In the genomic region with DNA sequence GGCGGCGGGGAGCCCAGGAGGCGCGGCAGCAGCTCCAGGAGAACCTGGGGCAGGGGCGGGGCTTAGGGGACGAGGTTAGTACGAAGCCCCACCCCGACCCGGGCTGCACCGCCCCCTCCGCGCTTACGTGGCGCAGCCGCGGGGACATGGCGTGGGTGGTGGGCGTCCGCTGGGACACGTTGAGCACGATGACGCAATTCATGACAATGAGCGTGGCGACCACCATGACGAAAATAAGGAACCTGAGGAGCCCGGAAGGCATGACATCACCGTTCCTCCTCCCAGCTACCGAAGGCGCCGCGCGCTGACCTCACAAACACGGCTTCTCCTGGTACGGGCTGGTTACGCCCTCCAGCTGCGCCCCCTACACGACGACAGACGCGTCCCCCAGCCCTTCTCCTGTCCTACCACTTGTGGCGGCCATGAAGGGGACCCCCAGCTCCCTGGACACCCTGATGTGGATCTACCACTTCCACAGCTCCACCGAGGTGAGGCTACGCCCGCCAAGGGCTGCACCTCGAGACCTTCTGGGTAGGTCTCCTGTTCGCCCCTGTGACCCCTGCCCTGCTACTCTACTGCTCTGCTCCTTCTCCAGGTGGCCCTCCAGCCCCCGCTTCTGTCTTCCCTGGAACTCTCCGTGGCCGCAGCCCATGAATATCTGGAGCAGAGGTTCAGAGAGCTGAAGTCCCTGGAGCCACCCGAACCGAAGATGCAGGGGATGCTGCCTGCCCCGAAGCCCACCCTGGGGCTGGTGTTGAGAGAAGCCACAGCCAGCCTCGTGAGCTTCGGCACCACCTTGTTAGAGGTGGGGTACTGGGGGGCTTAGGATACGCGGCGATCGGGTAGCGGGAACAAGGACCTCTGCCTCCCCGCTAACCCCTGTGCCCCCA, we compare ENCODE assay signal across 8 cellular contexts. TPM values are rescaled to one million over a fixed set of nuclear protein-coding genes. Genes with fewer than 3 reads are reported as not detected.
DNase-seq lines count a peak whose midpoint lies in the region; ATAC-seq and TF ChIP-seq lines count a peak whose summit lies in the region.

Gene C17orf107 (plus strand): TSS at position 196 of the 890 bp plus-strand sequence. CDS start 227 bp downstream, at position 423.

- no peaks in the 10 kb centered on the region for H4K20me1 ChIP-seq in OCI-LY7 (ENCODE audit: insufficient read depth, low read length)

- H3K27ac ChIP-seq in OCI-LY7 (ENCODE audit: low read depth, low read length, poor library complexity, severe bottlenecking): no peak within 1 kb of the TSS
- H3K27ac ChIP-seq in psoas muscle: no peak within 1 kb of the TSS
- peak within 1 kb of the TSS in 3 of 4 donors; percentile 8 to 18 (median 11) for H3K27ac ChIP-seq in transverse colon

- H2AFZ ChIP-seq in OCI-LY7 (ENCODE audit: low read length): no peak within 1 kb of the TSS

- intact Hi-C loops in OCI-LY7 (cut with micrococcal nuclease; ENCODE audit: unreplicated experiment) (loop anchor here (5.0 to 10.0 kb wide), 2 partner anchors 265 to 332 kb away; no protein-coding TSS in a partner anchor), cardiac septum (cut with DNase I) (loop anchor here (5.0 kb wide), 1 partner anchor 187 kb away; the partner anchor contains the start of gene ARRB2), psoas muscle (cut with DNase I) (loop anchor here (5.0 to 10.0 kb wide), 3 partner anchors 163 to 335 kb away; partner anchors contain the start of genes ARRB2 (in 1 of the 2) and GGT6 (in 1 of the 2)), transverse colon (cut with DNase I; ENCODE audit: low total_unique reads) (loop anchor here (10.0 kb wide), 1 partner anchor 165 kb away; the partner anchor contains the start of genes CXCL16, MED11 and ZMYND15)

- peak within 1 kb of the TSS; percentile 85 to 95 for H3K27ac Mint-ChIP-seq in activated naive CD4-positive, alpha-beta T cell treated with anti-CD3 and anti-CD28 coated beads, Interleukin-2, amount 50 U/mL, for 72 hours

- peak; percentile 13 for TF ChIP-seq POLR2A in transverse colon (IDR thresholded peaks at IDR 0.05)

- TF ChIP-seq CTCF in OCI-LY7 (conservative IDR thresholded peaks at IDR 0.05; ENCODE audit: low read length): no peak
- no peak for TF ChIP-seq CTCF in psoas muscle (IDR thresholded peaks at IDR 0.05)
- TF ChIP-seq CTCF in transverse colon (IDR thresholded peaks at IDR 0.05): no peak

- no peaks in the 10 kb centered on the region for H3K36me3 Mint-ChIP-seq in activated naive CD4-positive, alpha-beta T cell treated with anti-CD3 and anti-CD28 coated beads, Interleukin-2, amount 50 U/mL, for 72 hours

- CTCF ChIA-PET in OCI-LY7 (lab: Charles Lee; ENCODE audit: unreplicated experiment): no interaction called here

- H3K4me3 ChIP-seq in OCI-LY7 (ENCODE audit: low read depth, low read length, poor library complexity, severe bottlenecking) (no peak within 1 kb of the TSS), psoas muscle (peak within 1 kb of the TSS; percentile 64), transverse colon (peak within 1 kb of the TSS; percentile 19 to 55 (median 34))

- POLR2A ChIA-PET in OCI-LY7 (lab: Charles Lee): interaction anchor here (0.5 kb wide), 1 partner anchor 442 kb away, joined by 3 read pairs; no protein-coding TSS in a partner anchor

- ATAC-seq in GM19351 (IDR thresholded peaks at IDR 0.05; ENCODE audit: unreplicated experiment): peak; percentile 56
- peak; percentile 77 to 86 for ATAC-seq in activated naive CD4-positive, alpha-beta T cell treated with anti-CD3 and anti-CD28 coated beads, Interleukin-2, amount 50 U/mL, for 72 hours
- ATAC-seq in psoas muscle: peak; percentile 30 to 60 (median 47)

- H3K9me3 Mint-ChIP-seq in activated naive CD4-positive, alpha-beta T cell treated with anti-CD3 and anti-CD28 coated beads, Interleukin-2, amount 50 U/mL, for 72 hours: no peaks in the 10 kb centered on the region

- in situ Hi-C loops in transverse colon (cut with MboI; ENCODE audit: low pct_ligation_motif_present in 1 of 4, low pct_unique_long_range_greater_than_20kb in 1 of 4, low sequenced_read_pairs in 3 of 4): loop anchor here (25.0 kb wide), 2 partner anchors 112 to 163 kb away; partner anchors contain the start of genes GLTPD2 (in 2 of the 4), PSMB6 (in 2 of the 4) and VMO1 (in 2 of the 4)

- DNase-seq in OCI-LY7 (ENCODE audit: low spot score) (no peak), cardiac septum (ENCODE audit: low spot score) (peak; percentile 92), psoas muscle (peak; percentile 78 to 83), transverse colon (peak; percentile 90), NCI-H2107 (lab: John Stamatoyannopoulos, UW) (no peak), HT-29 (ENCODE audit: low spot score) (no peak)
- peak; percentile 89 to 95 for DNase-seq in activated naive CD4-positive, alpha-beta T cell treated with anti-CD3 and anti-CD28 coated beads, Interleukin-2, amount 50 U/mL, for 72 hours (ENCODE audit: low spot score in 2 of 2)

- no peaks in the 10 kb centered on the region for H3K9me3 ChIP-seq in OCI-LY7 (ENCODE audit: low read length)
- H3K9me3 ChIP-seq in psoas muscle: no peaks in the 10 kb centered on the region
- H3K9me3 ChIP-seq in transverse colon: no peaks in the 10 kb centered on the region

- peak within 1 kb of the TSS; percentile 19; the same call in 1 of the 2 replicates for H3K4me2 ChIP-seq in OCI-LY7 (ENCODE audit: low read length)

- H3K9me2 ChIP-seq in OCI-LY7 (ENCODE audit: insufficient read depth, low read length): no peaks in the 10 kb centered on the region

- no TSS peak for BruUV-seq in OCI-LY7 (replicated peaks; lab: Mats Ljungman, UMichigan)

- TF ChIP-seq EP300 in transverse colon (IDR thresholded peaks at IDR 0.05; ENCODE audit: low read depth): no peak

- peaks cover 0 to 16% (median 0%) of the 10 kb centered on the region in 3 donors for H3K27me3 ChIP-seq in psoas muscle (ENCODE audit: insufficient read depth in 3 of 3, low read length in 2 of 3)
- peaks cover 15% of the 10 kb centered on the region for H3K27me3 ChIP-seq in transverse colon

- WGBS in psoas muscle, 3 donors: 11 to 26% (median 23%) methylated on average over 52 to 60 of the region's 60 CpGs
- whole genome bisulfite sequencing in transverse colon (ENCODE audit: low coverage in 1 of 2), 2 donors: 0 to 9% methylated on average over 4 to 60 of the region's 60 CpGs

- H3K79me2 ChIP-seq in OCI-LY7 (ENCODE audit: insufficient read depth, low read depth, low read length): no peaks in the 10 kb centered on the region

- H3K36me3 ChIP-seq in OCI-LY7 (ENCODE audit: insufficient read depth, low read length): peaks cover 26% of the 10 kb centered on the region; the same call in 1 of the 2 replicates
- H3K36me3 ChIP-seq in psoas muscle (ENCODE audit: insufficient read depth in 1 of 2, low read depth in 1 of 2): peaks cover 0 to 28% of the 10 kb centered on the region in 2 donors
- H3K36me3 ChIP-seq in transverse colon: peaks cover 0 to 13% (median 4%) of the 10 kb centered on the region in 4 donors

- H3K4me1 ChIP-seq in OCI-LY7 (ENCODE audit: insufficient read depth, low read length, poor library complexity, severe bottlenecking) (peaks cover 9% of the 10 kb centered on the region), psoas muscle (peaks cover 10% of the 10 kb centered on the region), transverse colon (peaks cover 0 to 39% (median 24%) of the 10 kb centered on the region in 4 donors)

RNA-seq across cellular contexts. Expression of gene C17orf107, which starts in this region (rescaled TPM):
- 0.18 and 0.79 TPM in 2 replicates for total RNA-seq in OCI-LY7 (2014; rRNA removed; shearing (Covaris generic))
- total RNA-seq in OCI-LY7 (2022): 0.76 and 1.1 TPM in 2 replicates
- 1 to 10 TPM in 1 of 2 donors, under 1 TPM in 1; 0.59 to 2.9 TPM for total RNA-seq in activated naive CD4-positive, alpha-beta T cell treated with anti-CD3 and anti-CD28 coated beads, Interleukin-2, amount 50 U/mL, for 72 hours
- 0.46 TPM for total RNA-seq in cardiac septum
- under 1 TPM in 2 of 4 donors, not detected in 2; 0.20 to 0.30 TPM for total RNA-seq in psoas muscle
- under 1 TPM; 0.01 to 0.10 (median 0.03) TPM for polyA plus RNA-seq in psoas muscle
- 1 to 10 TPM in 3 of 4 donors, not detected in 1; 1.8 to 3.2 (median 2.1) TPM for total RNA-seq in transverse colon
- total RNA-seq in HT-29 (2014; rRNA removed; shearing (Covaris generic)): 0.97 and 1.4 TPM in 2 replicates

Comparison
In these comparisons a context has a peak if more than half of its experiments do, and no peak if none do; other contexts are left out.
1. Peak in DNase-seq in cardiac septum; RNA of the gene not detected or under 1 TPM.
2. Peak in DNase-seq, ATAC-seq and H3K4me3 ChIP-seq in psoas muscle; RNA of the gene not detected or under 1 TPM.
3. DNase-seq: peak in activated naive CD4-positive, alpha-beta T cell treated with anti-CD3 and anti-CD28 coated beads, Interleukin-2, amount 50 U/mL, for 72 hours (2 of 2) and transverse colon (single experiment); none in OCI-LY7 (single experiment), NCI-H2107 (single experiment) and HT-29 (single experiment).
4. H3K27ac ChIP-seq: peak in transverse colon (3 of 4); none in OCI-LY7 (single experiment) and psoas muscle (single experiment).
5. Peak in every context shown above with its lines, with median percentiles within 50 percentile points of each other: ATAC-seq.